Comparison of ENCODE assay signal across 1 cellular context in genomic region chr12:113184098-113184899, GRCh38.
A peak's percentile ranks its signal among the peaks of the same experiment; 100 is the strongest.
TF ChIP-seq lines count a peak whose summit lies in the region.

No MANE protein-coding gene starts in this region.

TF ChIP-seq in HepG2, 621 proteins besides CTCF, POLR2A, EP300 and RAD21:
- peak; percentile 96 for TF ChIP-seq ZNF770 (CRISPR knock-in tag; IDR thresholded peaks at IDR 0.05)
- peak; percentile 39; the same call in 1 of the 2 replicates for TF ChIP-seq ZMYM2 (CRISPR knock-in tag; IDR thresholded peaks at IDR 0.05)
- 0 out of 2 replicates have a peak, but pooled peaks have one; percentile 6 for TF ChIP-seq REL (CRISPR knock-in tag; conservative IDR thresholded peaks at IDR 0.05)
- no peak for TF ChIP-seq ATF6 (CRISPR knock-in tag; conservative IDR thresholded peaks at IDR 0.05)
- TF ChIP-seq SMAD1 (CRISPR knock-in tag; IDR thresholded peaks at IDR 0.05; ENCODE audit: borderline replicate concordance, low read depth): no peak
- peak; percentile 75; the same call in 1 of the 2 replicates for TF ChIP-seq ZNF3 (CRISPR knock-in tag; IDR thresholded peaks at IDR 0.05)
- no peak for TF ChIP-seq PAXIP1 (CRISPR knock-in tag; conservative IDR thresholded peaks at IDR 0.05)
- no peak for TF ChIP-seq PHF20 (CRISPR knock-in tag; IDR thresholded peaks at IDR 0.05)
- no peak for TF ChIP-seq HOXA3 (CRISPR knock-in tag; IDR thresholded peaks at IDR 0.05)
- no peak for TF ChIP-seq KAT8 (CRISPR knock-in tag; IDR thresholded peaks at IDR 0.05)
- TF ChIP-seq SIN3A (IDR thresholded peaks at IDR 0.05; ENCODE audit: borderline replicate concordance, low read depth, low read length): 0 out of 2 replicates have a peak, but pooled peaks have one; percentile 33
